1 cellular context compared by ENCODE assay signal in the genomic region with DNA sequence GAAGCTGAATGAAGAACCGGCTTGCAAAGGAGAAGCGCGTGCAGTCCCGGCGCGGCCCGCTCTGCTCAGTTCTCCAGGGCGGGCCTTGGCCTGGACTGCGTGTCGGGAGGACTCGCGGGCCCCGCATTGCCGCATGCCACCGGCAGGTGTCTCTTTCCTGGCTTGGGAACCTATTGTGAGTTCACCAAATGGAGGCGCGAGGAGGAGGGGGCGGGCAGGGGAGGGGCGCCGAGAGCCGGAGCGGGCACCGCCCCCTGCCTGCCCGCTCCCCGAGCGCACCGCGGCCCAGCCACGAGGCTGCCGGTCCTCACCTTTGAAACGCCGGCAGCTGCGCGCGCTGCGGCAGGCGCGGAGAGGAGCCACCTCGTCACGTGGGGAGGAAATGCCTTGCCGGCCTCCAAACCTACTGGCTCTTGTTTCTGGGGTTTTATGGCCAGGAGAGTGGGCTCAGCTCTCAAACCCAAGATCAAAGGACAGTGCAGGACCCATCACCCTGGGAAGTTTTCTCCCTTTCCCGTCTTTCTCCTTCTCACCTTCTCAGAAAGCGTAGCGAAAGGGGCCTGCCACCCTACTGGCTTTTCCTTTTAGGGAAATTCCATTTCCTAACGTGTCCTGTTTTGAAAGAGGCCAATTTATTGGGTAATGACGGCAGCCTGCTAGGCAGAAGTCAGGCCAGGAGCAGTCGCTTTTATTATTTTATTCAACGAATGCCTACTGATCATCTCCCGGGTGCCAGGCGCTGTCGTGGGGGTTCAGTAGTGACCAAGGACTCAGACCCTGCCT.
TF ChIP-seq lines count a peak whose summit lies in the region.

No MANE protein-coding gene starts in this region.

TF ChIP-seq in GM12878, 131 proteins besides CTCF, POLR2A, EP300 and RAD21 (continued from another document and continues in another):
- TF ChIP-seq, protein P1, sequence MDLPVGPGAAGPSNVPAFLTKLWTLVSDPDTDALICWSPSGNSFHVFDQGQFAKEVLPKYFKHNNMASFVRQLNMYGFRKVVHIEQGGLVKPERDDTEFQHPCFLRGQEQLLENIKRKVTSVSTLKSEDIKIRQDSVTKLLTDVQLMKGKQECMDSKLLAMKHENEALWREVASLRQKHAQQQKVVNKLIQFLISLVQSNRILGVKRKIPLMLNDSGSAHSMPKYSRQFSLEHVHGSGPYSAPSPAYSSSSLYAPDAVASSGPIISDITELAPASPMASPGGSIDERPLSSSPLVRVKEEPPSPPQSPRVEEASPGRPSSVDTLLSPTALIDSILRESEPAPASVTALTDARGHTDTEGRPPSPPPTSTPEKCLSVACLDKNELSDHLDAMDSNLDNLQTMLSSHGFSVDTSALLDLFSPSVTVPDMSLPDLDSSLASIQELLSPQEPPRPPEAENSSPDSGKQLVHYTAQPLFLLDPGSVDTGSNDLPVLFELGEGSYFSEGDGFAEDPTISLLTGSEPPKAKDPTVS (IDR thresholded peaks at IDR 0.05; ENCODE audit: low read depth, low read length): no peak
- TF ChIP-seq HDGF (IDR thresholded peaks at IDR 0.05) (no peak), TCF3 (IDR thresholded peaks at IDR 0.05; ENCODE audit: borderline replicate concordance, insufficient read depth, low read depth, low read length) (0 out of 2 replicates have a peak, but pooled peaks have one; percentile 57), MXI1 (IDR thresholded peaks at IDR 0.05; ENCODE audit: low read depth, low read length) (peak; percentile 33; the same call in 1 of the 2 replicates), FOXM1 (IDR thresholded peaks at IDR 0.05; ENCODE audit: low read depth, low read length) (no peak), ZSCAN29 (IDR thresholded peaks at IDR 0.05) (no peak), BRCA1 (IDR thresholded peaks at IDR 0.05; ENCODE audit: low read depth, low read length) (no peak), MYB (IDR thresholded peaks at IDR 0.05; ENCODE audit: borderline replicate concordance, low read depth, low read length) (no peak), SRF (IDR thresholded peaks at IDR 0.05; ENCODE audit: low read depth in 2 of 2, low read length in 2 of 2) (no peak), PAX5 (IDR thresholded peaks at IDR 0.05; ENCODE audit: borderline replicate concordance, low read depth, low read length) (no peak), EZH2 (IDR thresholded peaks at IDR 0.05; ENCODE audit: borderline replicate concordance, control insufficient read depth, low read depth, low read length) (no peak), CBX3 (IDR thresholded peaks at IDR 0.05; ENCODE audit: borderline replicate concordance, low read depth) (no peak), E4F1 (IDR thresholded peaks at IDR 0.05; ENCODE audit: borderline replicate concordance, partially characterized antibody) (no peak), TCF7 (IDR thresholded peaks at IDR 0.05; ENCODE audit: borderline replicate concordance) (no peak), TCF12 (IDR thresholded peaks at IDR 0.05; ENCODE audit: low read depth, low read length) (peak; percentile 42; the same call in 1 of the 2 replicates), ZBTB4 (CRISPR knock-in tag; IDR thresholded peaks at IDR 0.05) (no peak), RBBP5 (conservative IDR thresholded peaks at IDR 0.05) (no peak), HCFC1 (IDR thresholded peaks at IDR 0.05; ENCODE audit: low read length) (0 out of 2 replicates have a peak, but pooled peaks have one; percentile 5), GABPA (IDR thresholded peaks at IDR 0.05; ENCODE audit: low read depth) (no peak), NFIC (IDR thresholded peaks at IDR 0.05; ENCODE audit: low read depth, low read length) (no peak), KAT2A (conservative IDR thresholded peaks at IDR 0.05; ENCODE audit: control insufficient read depth, low read depth, low read length) (no peak), ZNF622 (IDR thresholded peaks at IDR 0.05) (no peak), TARDBP (IDR thresholded peaks at IDR 0.05; ENCODE audit: borderline replicate concordance) (peak; percentile 22; the same call in 1 of the 2 replicates), EGR1 (IDR thresholded peaks at IDR 0.05; ENCODE audit: borderline replicate concordance in 1 of 2, low read depth in 2 of 2, low read length in 2 of 2) (0 out of 3 replicates have a peak, but pooled peaks of 1 of the 2 experiments have one; percentile 13), ESRRA (IDR thresholded peaks at IDR 0.05; ENCODE audit: low read length) (no peak), RCOR1 (conservative IDR thresholded peaks at IDR 0.05; ENCODE audit: low read depth, low read length) (no peak), POLR2AphosphoS2 (IDR thresholded peaks at IDR 0.05; ENCODE audit: low read depth, low read length) (no peak), SP1 (IDR thresholded peaks at IDR 0.05; ENCODE audit: low read depth, low read length) (no peak), ASH2L (IDR thresholded peaks at IDR 0.05; ENCODE audit: borderline replicate concordance, low read depth) (no peak), ZNF24 (IDR thresholded peaks at IDR 0.05) (no peak), MAX (IDR thresholded peaks at IDR 0.05; ENCODE audit: low read depth, low read length) (peak; percentile 86), CEBPB (IDR thresholded peaks at IDR 0.05; ENCODE audit: borderline replicate concordance in 1 of 2, low read depth in 2 of 2, low read length in 2 of 2) (no peak), STAT3 (IDR thresholded peaks at IDR 0.05; ENCODE audit: low read depth, low read length) (no peak), FOXK2 (IDR thresholded peaks at IDR 0.05) (no peak), NR2C1 (IDR thresholded peaks at IDR 0.05) (no peak), CREM (IDR thresholded peaks at IDR 0.05; ENCODE audit: low read depth) (no peak), CHD2 (IDR thresholded peaks at IDR 0.05; ENCODE audit: borderline replicate concordance, low read depth, low read length) (no peak), RB1 (IDR thresholded peaks at IDR 0.05; ENCODE audit: borderline replicate concordance) (no peak)
- TF ChIP-seq, protein P2, sequence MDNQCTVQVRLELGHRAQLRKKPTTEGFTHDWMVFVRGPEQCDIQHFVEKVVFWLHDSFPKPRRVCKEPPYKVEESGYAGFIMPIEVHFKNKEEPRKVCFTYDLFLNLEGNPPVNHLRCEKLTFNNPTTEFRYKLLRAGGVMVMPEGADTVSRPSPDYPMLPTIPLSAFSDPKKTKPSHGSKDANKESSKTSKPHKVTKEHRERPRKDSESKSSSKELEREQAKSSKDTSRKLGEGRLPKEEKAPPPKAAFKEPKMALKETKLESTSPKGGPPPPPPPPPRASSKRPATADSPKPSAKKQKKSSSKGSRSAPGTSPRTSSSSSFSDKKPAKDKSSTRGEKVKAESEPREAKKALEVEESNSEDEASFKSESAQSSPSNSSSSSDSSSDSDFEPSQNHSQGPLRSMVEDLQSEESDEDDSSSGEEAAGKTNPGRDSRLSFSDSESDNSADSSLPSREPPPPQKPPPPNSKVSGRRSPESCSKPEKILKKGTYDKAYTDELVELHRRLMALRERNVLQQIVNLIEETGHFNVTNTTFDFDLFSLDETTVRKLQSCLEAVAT (IDR thresholded peaks at IDR 0.05): no peak
- TF ChIP-seq, protein P3, sequence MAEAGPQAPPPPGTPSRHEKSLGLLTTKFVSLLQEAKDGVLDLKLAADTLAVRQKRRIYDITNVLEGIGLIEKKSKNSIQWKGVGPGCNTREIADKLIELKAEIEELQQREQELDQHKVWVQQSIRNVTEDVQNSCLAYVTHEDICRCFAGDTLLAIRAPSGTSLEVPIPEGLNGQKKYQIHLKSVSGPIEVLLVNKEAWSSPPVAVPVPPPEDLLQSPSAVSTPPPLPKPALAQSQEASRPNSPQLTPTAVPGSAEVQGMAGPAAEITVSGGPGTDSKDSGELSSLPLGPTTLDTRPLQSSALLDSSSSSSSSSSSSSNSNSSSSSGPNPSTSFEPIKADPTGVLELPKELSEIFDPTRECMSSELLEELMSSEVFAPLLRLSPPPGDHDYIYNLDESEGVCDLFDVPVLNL (IDR thresholded peaks at IDR 0.05; ENCODE audit: low read depth, low read length): no peak
- TF ChIP-seq, protein P4, sequence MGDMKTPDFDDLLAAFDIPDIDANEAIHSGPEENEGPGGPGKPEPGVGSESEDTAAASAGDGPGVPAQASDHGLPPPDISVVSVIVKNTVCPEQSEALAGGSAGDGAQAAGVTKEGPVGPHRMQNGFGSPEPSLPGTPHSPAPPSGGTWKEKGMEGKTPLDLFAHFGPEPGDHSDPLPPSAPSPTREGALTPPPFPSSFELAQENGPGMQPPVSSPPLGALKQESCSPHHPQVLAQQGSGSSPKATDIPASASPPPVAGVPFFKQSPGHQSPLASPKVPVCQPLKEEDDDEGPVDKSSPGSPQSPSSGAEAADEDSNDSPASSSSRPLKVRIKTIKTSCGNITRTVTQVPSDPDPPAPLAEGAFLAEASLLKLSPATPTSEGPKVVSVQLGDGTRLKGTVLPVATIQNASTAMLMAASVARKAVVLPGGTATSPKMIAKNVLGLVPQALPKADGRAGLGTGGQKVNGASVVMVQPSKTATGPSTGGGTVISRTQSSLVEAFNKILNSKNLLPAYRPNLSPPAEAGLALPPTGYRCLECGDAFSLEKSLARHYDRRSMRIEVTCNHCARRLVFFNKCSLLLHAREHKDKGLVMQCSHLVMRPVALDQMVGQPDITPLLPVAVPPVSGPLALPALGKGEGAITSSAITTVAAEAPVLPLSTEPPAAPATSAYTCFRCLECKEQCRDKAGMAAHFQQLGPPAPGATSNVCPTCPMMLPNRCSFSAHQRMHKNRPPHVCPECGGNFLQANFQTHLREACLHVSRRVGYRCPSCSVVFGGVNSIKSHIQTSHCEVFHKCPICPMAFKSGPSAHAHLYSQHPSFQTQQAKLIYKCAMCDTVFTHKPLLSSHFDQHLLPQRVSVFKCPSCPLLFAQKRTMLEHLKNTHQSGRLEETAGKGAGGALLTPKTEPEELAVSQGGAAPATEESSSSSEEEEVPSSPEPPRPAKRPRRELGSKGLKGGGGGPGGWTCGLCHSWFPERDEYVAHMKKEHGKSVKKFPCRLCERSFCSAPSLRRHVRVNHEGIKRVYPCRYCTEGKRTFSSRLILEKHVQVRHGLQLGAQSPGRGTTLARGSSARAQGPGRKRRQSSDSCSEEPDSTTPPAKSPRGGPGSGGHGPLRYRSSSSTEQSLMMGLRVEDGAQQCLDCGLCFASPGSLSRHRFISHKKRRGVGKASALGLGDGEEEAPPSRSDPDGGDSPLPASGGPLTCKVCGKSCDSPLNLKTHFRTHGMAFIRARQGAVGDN (IDR thresholded peaks at IDR 0.05): peak; percentile 91
- TF ChIP-seq, protein P5, sequence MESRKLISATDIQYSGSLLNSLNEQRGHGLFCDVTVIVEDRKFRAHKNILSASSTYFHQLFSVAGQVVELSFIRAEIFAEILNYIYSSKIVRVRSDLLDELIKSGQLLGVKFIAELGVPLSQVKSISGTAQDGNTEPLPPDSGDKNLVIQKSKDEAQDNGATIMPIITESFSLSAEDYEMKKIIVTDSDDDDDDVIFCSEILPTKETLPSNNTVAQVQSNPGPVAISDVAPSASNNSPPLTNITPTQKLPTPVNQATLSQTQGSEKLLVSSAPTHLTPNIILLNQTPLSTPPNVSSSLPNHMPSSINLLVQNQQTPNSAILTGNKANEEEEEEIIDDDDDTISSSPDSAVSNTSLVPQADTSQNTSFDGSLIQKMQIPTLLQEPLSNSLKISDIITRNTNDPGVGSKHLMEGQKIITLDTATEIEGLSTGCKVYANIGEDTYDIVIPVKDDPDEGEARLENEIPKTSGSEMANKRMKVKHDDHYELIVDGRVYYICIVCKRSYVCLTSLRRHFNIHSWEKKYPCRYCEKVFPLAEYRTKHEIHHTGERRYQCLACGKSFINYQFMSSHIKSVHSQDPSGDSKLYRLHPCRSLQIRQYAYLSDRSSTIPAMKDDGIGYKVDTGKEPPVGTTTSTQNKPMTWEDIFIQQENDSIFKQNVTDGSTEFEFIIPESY (IDR thresholded peaks at IDR 0.05): no peak
- TF ChIP-seq, protein P6, sequence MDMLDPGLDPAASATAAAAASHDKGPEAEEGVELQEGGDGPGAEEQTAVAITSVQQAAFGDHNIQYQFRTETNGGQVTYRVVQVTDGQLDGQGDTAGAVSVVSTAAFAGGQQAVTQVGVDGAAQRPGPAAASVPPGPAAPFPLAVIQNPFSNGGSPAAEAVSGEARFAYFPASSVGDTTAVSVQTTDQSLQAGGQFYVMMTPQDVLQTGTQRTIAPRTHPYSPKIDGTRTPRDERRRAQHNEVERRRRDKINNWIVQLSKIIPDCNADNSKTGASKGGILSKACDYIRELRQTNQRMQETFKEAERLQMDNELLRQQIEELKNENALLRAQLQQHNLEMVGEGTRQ (IDR thresholded peaks at IDR 0.05; ENCODE audit: borderline replicate concordance, low read depth, low read length): peak; percentile 66
